In the genomic region with DNA sequence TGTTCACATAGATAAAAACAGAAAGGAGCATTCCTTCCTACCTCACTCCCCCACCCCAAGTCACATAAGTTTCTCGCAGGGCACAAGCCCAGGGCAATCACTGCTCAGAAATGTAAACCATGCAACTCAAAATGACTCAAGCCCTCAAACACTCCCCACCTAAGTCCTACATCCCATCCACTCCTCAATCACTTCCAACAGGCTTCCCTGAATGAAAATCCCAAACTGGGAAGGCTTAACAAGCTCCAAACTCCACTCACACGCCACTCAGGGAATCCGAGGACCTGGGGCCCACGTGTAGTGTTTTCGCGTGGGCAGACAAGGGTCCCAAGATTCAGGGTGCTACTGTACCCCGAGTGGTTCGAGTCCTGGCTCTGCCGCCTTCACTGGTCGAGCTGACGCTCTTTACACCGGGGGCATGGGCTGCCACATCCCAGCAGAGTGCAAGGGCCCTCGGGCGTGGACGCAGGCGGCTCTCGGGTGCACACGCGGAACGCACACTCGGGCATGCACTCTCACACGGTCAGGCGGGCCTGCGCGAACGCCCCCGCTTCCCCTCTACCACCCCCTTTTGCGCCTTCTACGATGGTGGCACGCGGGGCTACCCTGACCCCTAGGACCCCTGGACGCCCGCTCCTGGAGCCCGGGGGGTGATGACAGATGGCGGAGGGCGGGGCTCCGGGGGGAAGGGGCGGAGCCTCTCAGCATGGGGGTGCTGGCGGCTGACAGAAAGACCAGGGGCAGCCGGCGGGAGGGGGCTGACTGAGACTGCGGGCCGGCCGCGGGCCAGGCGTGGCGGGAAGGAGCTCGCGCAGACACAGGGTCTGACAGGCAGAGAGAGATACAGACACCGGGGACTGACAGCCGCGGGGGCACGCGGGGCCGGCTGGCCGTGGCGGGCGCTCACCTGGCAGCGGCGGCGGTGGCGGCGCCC, we compare ENCODE assay signal across 8 cellular contexts. TPM values are rescaled to one million over a fixed set of nuclear protein-coding genes. Genes with fewer than 3 reads are reported as not detected.
DNase-seq lines count a peak whose midpoint lies in the region; ATAC-seq, FAIRE-seq and TF ChIP-seq lines count a peak whose summit lies in the region.

No MANE protein-coding gene starts in this region.

- H3K9me3 ChIP-seq in CD4-positive, alpha-beta memory T cell (ENCODE audit: control insufficient read depth in 1 of 2, low read length in 2 of 2), result no peaks in the 10 kb centered on the region
- H3K9me3 ChIP-seq in neuron (ENCODE audit: low read length), result no peaks in the 10 kb centered on the region

- peak overlapping the region; percentile 85 to 90 (median 87) for H3K4me3 Mint-ChIP-seq in CD4-positive, alpha-beta memory T cell

- no peak for TF ChIP-seq CTCF in fibroblast of villous mesenchyme (IDR thresholded peaks at IDR 0.05; ENCODE audit: insufficient read depth, low read depth, low read length)

- peak overlapping the region; percentile 54 to 90 (median 78) for H3K27ac Mint-ChIP-seq in CD4-positive, alpha-beta memory T cell

- peak in 3 of 5 donors; percentile 50 to 76 (median 67) for DNase-seq in CD4-positive, alpha-beta memory T cell
- peak; percentile 79 for DNase-seq in RCC 7860 (ENCODE audit: low spot score)
- peak; percentile 92 for DNase-seq in activated effector memory CD4-positive, alpha-beta T cell treated with anti-CD3 and anti-CD28 coated beads, Interleukin-2, amount 50 U/mL, for 16 hours
- DNase-seq in fibroblast of villous mesenchyme (ENCODE audit: low read depth), result peak; percentile 78
- DNase-seq in substantia nigra (lab: John Stamatoyannopoulos, UW), result peak; percentile 35 to 92 (median 71)

- H3K4me3 ChIP-seq in CD4-positive, alpha-beta memory T cell (ENCODE audit: low read length in 2 of 2), result peak overlapping the region; percentile 21 to 74
- H3K4me3 ChIP-seq in fibroblast of villous mesenchyme (ENCODE audit: low read depth, low read length) (peak overlapping the region; percentile 89), neuron (ENCODE audit: low read length) (peak overlapping the region; percentile 83)

- ATAC-seq in GM19455 (IDR thresholded peaks at IDR 0.05; ENCODE audit: unreplicated experiment), result peak; percentile 70
- peak; percentile 48 for ATAC-seq in HG03571 (IDR thresholded peaks at IDR 0.05; ENCODE audit: unreplicated experiment)

- no peaks in the 10 kb centered on the region for H3K27me3 ChIP-seq in CD4-positive, alpha-beta memory T cell (ENCODE audit: insufficient read depth, low read length)
- H3K27me3 ChIP-seq in neuron (ENCODE audit: insufficient read depth, low read length), result no peaks in the 10 kb centered on the region

- intact Hi-C loops in CD4-positive, alpha-beta memory T cell (cut with micrococcal nuclease), result loop anchor here (1.0 to 5.0 kb wide), 8 partner anchors 24 to 376 kb away; partner anchors contain the start of genes CHD6, LPIN3, PLCG1 and TOP1

- no peaks in the 10 kb centered on the region for H3K27me3 Mint-ChIP-seq in CD4-positive, alpha-beta memory T cell

- peaks cover 7 to 27% (median 18%) of the 10 kb centered on the region in 4 donors for H3K4me1 Mint-ChIP-seq in CD4-positive, alpha-beta memory T cell

- H2AFZ ChIP-seq in neuron (ENCODE audit: low read depth, low read length), result peak overlapping the region; percentile 85

- CTCF ChIA-PET in CD4-positive, alpha-beta memory T cell (lab: Charles Lee; ENCODE audit: partially characterized antibody), result interaction anchor here (0.8 to 2.0 kb wide), 3 partner anchors 22 to 182 kb away, joined by 3 to 10 read pairs (median 4); partner anchors contain the start of gene LPIN3

- H3K36me3 ChIP-seq in CD4-positive, alpha-beta memory T cell (ENCODE audit: insufficient read depth, low read length), result no peaks in the 10 kb centered on the region
- H3K36me3 ChIP-seq in neuron (ENCODE audit: insufficient read depth, low read length), result no peaks in the 10 kb centered on the region

- H3K4me1 ChIP-seq in CD4-positive, alpha-beta memory T cell (ENCODE audit: insufficient read depth, low read length), result peaks cover 16% of the 10 kb centered on the region
- H3K4me1 ChIP-seq in neuron (ENCODE audit: insufficient read depth, low read length), result peaks cover 13% of the 10 kb centered on the region

- POLR2A ChIA-PET in CD4-positive, alpha-beta memory T cell (lab: Charles Lee; ENCODE audit: partially characterized antibody), result interaction anchor here (0.6 to 1.8 kb wide), 5 partner anchors 9 to 179 kb away, joined by 3 to 10 read pairs (median 3); partner anchors contain the start of gene PLCG1

- FAIRE-seq in RCC 7860 (lab: Jason Lieb, UNC), result peak; percentile 61

- peak overlapping the region; percentile 48 for H3K27ac ChIP-seq in CD4-positive, alpha-beta memory T cell (ENCODE audit: low read depth, low read length)
- H3K27ac ChIP-seq in substantia nigra (ENCODE audit: low read depth, low read length, poor library complexity, severe bottlenecking), result peak overlapping the region; percentile 82

- no peaks in the 10 kb centered on the region for H3K36me3 Mint-ChIP-seq in CD4-positive, alpha-beta memory T cell

- no peaks in the 10 kb centered on the region for H3K9me3 Mint-ChIP-seq in CD4-positive, alpha-beta memory T cell

RNA-seq across cellular contexts. Expression of gene ZHX3, which starts 0.7 kb away (rescaled TPM):
- total RNA-seq in CD4-positive, alpha-beta memory T cell, result 1 to 10 TPM; 5.2 to 6.3 TPM
- 1 to 10 TPM; 2.4 to 5.7 TPM for polyA plus RNA-seq in CD4-positive, alpha-beta memory T cell
- total RNA-seq in fibroblast of villous mesenchyme, result 38.7 and 39.3 TPM in 2 replicates

RNA-seq across cellular contexts. Expression of gene LPIN3, which starts 23.8 kb away (rescaled TPM):
- under 1 TPM; 0.11 to 0.17 TPM for total RNA-seq in CD4-positive, alpha-beta memory T cell
- not detected for polyA plus RNA-seq in CD4-positive, alpha-beta memory T cell
- 5.6 and 7.4 TPM in 2 replicates for total RNA-seq in fibroblast of villous mesenchyme

RNA-seq across cellular contexts. Expression of gene EMILIN3, which starts 49.7 kb away (rescaled TPM):
- total RNA-seq in CD4-positive, alpha-beta memory T cell, result not detected
- not detected for polyA plus RNA-seq in CD4-positive, alpha-beta memory T cell
- total RNA-seq in fibroblast of villous mesenchyme, result under 0.01 TPM in 1 of 2 replicates, not detected in the other

Comparison
In these comparisons a context has a peak if more than half of its experiments do, and no peak if none do; other contexts are left out.
1. Peak in every context shown above with its lines: DNase-seq, ATAC-seq, H3K4me3 ChIP-seq and H3K27ac ChIP-seq.